9 cellular contexts compared by ENCODE assay signal in genomic region chr13:87259479-87260083, GRCh38.
DNase-seq lines count a peak whose midpoint lies in the region; ATAC-seq and TF ChIP-seq lines count a peak whose summit lies in the region.
"Had no signal": no experiment of that assay in that cellular context is flagged by ENCODE, and none has a peak within 500 bp of the region (broad histone marks: within the 10 kb centered on the region; RNA-seq: fewer than 3 reads in every experiment).

No MANE protein-coding gene starts in this region.

- CTCF ChIA-PET in GM10248 (lab: Yijun Ruan, JAX) = interaction anchor here (2.7 kb wide), 1 partner anchor 14 kb away, joined by 9 read pairs; no protein-coding TSS in a partner anchor

- H3K79me2 ChIP-seq in MM.1S (ENCODE audit: low read length) = no peaks in the 10 kb centered on the region

- no peak overlapping the region for H3K27ac Mint-ChIP-seq in activated T-helper 2 cell treated with anti-CD3 and anti-CD28 coated beads, Interferon-gamma antibody, Interleukin-2, Interleukin-4, amounts not matched to agents 10 μg/mL and 5 μg/mL and 100 μg/mL, durations not matched to agents 14 hours and 24 hours and 36 hours

- H3K36me3 ChIP-seq in MM.1S (replicated peaks; ENCODE audit: insufficient read depth, low read length) (no peaks in the 10 kb centered on the region), mesenchymal stem cell (ENCODE audit: control insufficient read depth in 1 of 2, insufficient read depth in 2 of 2, low read depth in 1 of 2, low read length in 2 of 2) (no peaks in the 10 kb centered on the region)

- ATAC-seq in HG03045 (IDR thresholded peaks at IDR 0.05; ENCODE audit: unreplicated experiment) (no peak), GM19395 (IDR thresholded peaks at IDR 0.05; ENCODE audit: unreplicated experiment) (no peak)

- H3K18ac ChIP-seq in mesenchymal stem cell (ENCODE audit: low read depth in 1 of 2, low read length in 2 of 2) = no peak overlapping the region

- peak; percentile 4 for TF ChIP-seq CTCF in GM10248 (IDR thresholded peaks at IDR 0.05; ENCODE audit: control extremely low read depth, extremely low read depth, low read depth, missing control alignments)
- peak; percentile 19; the same call in 1 of the 2 replicates for TF ChIP-seq CTCF in MM.1S (IDR thresholded peaks at IDR 0.05; ENCODE audit: low read length)

- no peak overlapping the region for H3K4me3 Mint-ChIP-seq in activated T-helper 2 cell treated with anti-CD3 and anti-CD28 coated beads, Interferon-gamma antibody, Interleukin-2, Interleukin-4, amounts not matched to agents 10 μg/mL and 5 μg/mL and 100 μg/mL, durations not matched to agents 14 hours and 24 hours and 36 hours (ENCODE audit: low read depth)

- no peak overlapping the region for H4K91ac ChIP-seq in mesenchymal stem cell (ENCODE audit: low read length)

- no peak overlapping the region for H2BK15ac ChIP-seq in mesenchymal stem cell (ENCODE audit: low read depth, poor library complexity, severe bottlenecking)

- H3K9me3 ChIP-seq in MM.1S (replicated peaks; ENCODE audit: insufficient read depth, low read length) (no peaks in the 10 kb centered on the region), mesenchymal stem cell (ENCODE audit: control insufficient read depth, low read length) (no peaks in the 10 kb centered on the region)

- no peak overlapping the region for H2AK5ac ChIP-seq in mesenchymal stem cell (ENCODE audit: low read length, severe bottlenecking)

- DNase-seq in GM10248 (ENCODE audit: extremely low spot score) (no peak), MM.1S (no peak), astrocyte of the hippocampus (ENCODE audit: low read depth, low spot score) (peak; percentile 11), mesenchymal stem cell (peak; percentile 15), putamen (ENCODE audit: low spot score) (no peak)
- no peak for DNase-seq in activated T-helper 2 cell treated with anti-CD3 and anti-CD28 coated beads, Interferon-gamma antibody, Interleukin-2, Interleukin-4, amounts not matched to agents 10 μg/mL and 5 μg/mL and 100 μg/mL, durations not matched to agents 14 hours and 24 hours and 36 hours (ENCODE audit: low spot score)
- DNase-seq: NCI-H1105 had no signal

- H3F3A ChIP-seq in MM.1S (ENCODE audit: insufficient read depth, low read length) = no peaks in the 10 kb centered on the region

- no peak overlapping the region for H3K9ac ChIP-seq in MM.1S (ENCODE audit: low read length)
- no peak overlapping the region for H3K9ac ChIP-seq in mesenchymal stem cell (ENCODE audit: low read length)

- no peak overlapping the region for H3K14ac ChIP-seq in mesenchymal stem cell (ENCODE audit: low read length in 2 of 2)

- H3K79me1 ChIP-seq in mesenchymal stem cell (replicated peaks; ENCODE audit: low read length, poor library complexity, severe bottlenecking) = no peaks in the 10 kb centered on the region

- H2BK5ac ChIP-seq in mesenchymal stem cell (ENCODE audit: low read depth, low read length, poor library complexity, severe bottlenecking) = no peak overlapping the region

- H3K27me3 Mint-ChIP-seq in activated T-helper 2 cell treated with anti-CD3 and anti-CD28 coated beads, Interferon-gamma antibody, Interleukin-2, Interleukin-4, amounts not matched to agents 10 μg/mL and 5 μg/mL and 100 μg/mL, durations not matched to agents 14 hours and 24 hours and 36 hours (ENCODE audit: low read depth) = no peaks in the 10 kb centered on the region

- H3K27ac ChIP-seq in MM.1S (ENCODE audit: low read length) = no peak overlapping the region
- no peak overlapping the region for H3K27ac ChIP-seq in mesenchymal stem cell (ENCODE audit: low read length, poor library complexity, severe bottlenecking)

- no peak overlapping the region for H3K23ac ChIP-seq in mesenchymal stem cell (ENCODE audit: low read length in 2 of 2)

- 16% methylated on average over 3 of the region's 5 CpGs for WGBS in mesenchymal stem cell

- intact Hi-C loops in activated T-helper 2 cell treated with anti-CD3 and anti-CD28 coated beads, Interferon-gamma antibody, Interleukin-2, Interleukin-4, amounts not matched to agents 10 μg/mL and 5 μg/mL and 100 μg/mL, durations not matched to agents 14 hours and 24 hours and 36 hours (cut with micrococcal nuclease) = no loop called here

- no peaks in the 10 kb centered on the region for H3K9me2 ChIP-seq in MM.1S (replicated peaks; ENCODE audit: insufficient read depth, low read length)

- H3K4me1 Mint-ChIP-seq in activated T-helper 2 cell treated with anti-CD3 and anti-CD28 coated beads, Interferon-gamma antibody, Interleukin-2, Interleukin-4, amounts not matched to agents 10 μg/mL and 5 μg/mL and 100 μg/mL, durations not matched to agents 14 hours and 24 hours and 36 hours (ENCODE audit: low read depth) = no peaks in the 10 kb centered on the region

- no peak overlapping the region for H4K8ac ChIP-seq in mesenchymal stem cell (ENCODE audit: low read length)

- POLR2A ChIA-PET in GM10248 (lab: Yijun Ruan, JAX) = no interaction called here

- H2BK12ac ChIP-seq in mesenchymal stem cell (ENCODE audit: low read length in 2 of 2) = peak overlapping the region in 1 of 2 experiments; percentile 54

- H3K4me2 ChIP-seq in MM.1S (ENCODE audit: low read depth, low read length) (no peak overlapping the region), mesenchymal stem cell (ENCODE audit: low read length, poor library complexity, severe bottlenecking) (no peak overlapping the region)

- H3K36me3 Mint-ChIP-seq in activated T-helper 2 cell treated with anti-CD3 and anti-CD28 coated beads, Interferon-gamma antibody, Interleukin-2, Interleukin-4, amounts not matched to agents 10 μg/mL and 5 μg/mL and 100 μg/mL, durations not matched to agents 14 hours and 24 hours and 36 hours (ENCODE audit: low read depth) = no peaks in the 10 kb centered on the region

- no peak overlapping the region for H2AFZ ChIP-seq in MM.1S (ENCODE audit: low read length)
- H2AFZ ChIP-seq in mesenchymal stem cell (ENCODE audit: low read depth, low read length) = no peak overlapping the region

- H3K4me1 ChIP-seq in MM.1S (ENCODE audit: low read length) = no peaks in the 10 kb centered on the region
- no peaks in the 10 kb centered on the region for H3K4me1 ChIP-seq in mesenchymal stem cell (ENCODE audit: control insufficient read depth, insufficient read depth, low read depth, low read length)

- H3K4me3 ChIP-seq in MM.1S (ENCODE audit: low read length) (no peak overlapping the region), mesenchymal stem cell (ENCODE audit: insufficient read depth in 1 of 2, low read depth in 1 of 2, low read length in 2 of 2) (no peak overlapping the region)

- H4K20me1 ChIP-seq in MM.1S (ENCODE audit: insufficient read depth, low read length) = no peaks in the 10 kb centered on the region

- peaks cover 14% of the 10 kb centered on the region for H3K9me3 Mint-ChIP-seq in activated T-helper 2 cell treated with anti-CD3 and anti-CD28 coated beads, Interferon-gamma antibody, Interleukin-2, Interleukin-4, amounts not matched to agents 10 μg/mL and 5 μg/mL and 100 μg/mL, durations not matched to agents 14 hours and 24 hours and 36 hours

- no peak overlapping the region for H3K4ac ChIP-seq in mesenchymal stem cell (ENCODE audit: low read depth in 1 of 2, low read length in 2 of 2)

- no peak overlapping the region for H2BK120ac ChIP-seq in mesenchymal stem cell (ENCODE audit: low read depth, low read length)

- H3K27me3 ChIP-seq in MM.1S (replicated peaks; ENCODE audit: insufficient read depth, low read length) (no peaks in the 10 kb centered on the region), mesenchymal stem cell (ENCODE audit: control insufficient read depth in 1 of 2, insufficient read depth in 1 of 2, low read length in 2 of 2) (no peaks in the 10 kb centered on the region)

Comparison
In these comparisons a context has a peak if more than half of its experiments do, and no peak if none do; other contexts are left out.
1. DNase-seq: peak in astrocyte of the hippocampus (single experiment) and mesenchymal stem cell (single experiment); none in GM10248 (single experiment), MM.1S (single experiment), putamen (single experiment) and activated T-helper 2 cell treated with anti-CD3 and anti-CD28 coated beads, Interferon-gamma antibody, Interleukin-2, Interleukin-4, amounts not matched to agents 10 μg/mL and 5 μg/mL and 100 μg/mL, durations not matched to agents 14 hours and 24 hours and 36 hours (single experiment).